In genomic region chr5:1656271-1656975, GRCh38 we compare ENCODE assay signal across 21 cellular contexts.
DNase-seq lines count a peak whose midpoint lies in the region; FAIRE-seq and TF ChIP-seq lines count a peak whose summit lies in the region.
"Had no signal": no experiment of that assay in that cellular context is flagged by ENCODE, and none has a peak within 500 bp of the region (broad histone marks: within the 10 kb centered on the region; RNA-seq: fewer than 3 reads in every experiment).

No MANE protein-coding gene starts in this region.

- no peak overlapping the region for H3K4me3 Mint-ChIP-seq in activated naive CD4-positive, alpha-beta T cell treated with anti-CD3 and anti-CD28 coated beads, Interleukin-2, amount 10 ng/mL, durations not matched to agents 7 days and 5 days
- no peak overlapping the region for H3K4me3 Mint-ChIP-seq in H9
- no peak overlapping the region for H3K4me3 Mint-ChIP-seq in endodermal cell

- H2AK5ac ChIP-seq in H9 (ENCODE audit: insufficient read length, low read length) = no peak overlapping the region

- H3K4me3 ChIP-seq in endodermal cell (ENCODE audit: low read length) = no peak overlapping the region
- no peak overlapping the region for H3K4me3 ChIP-seq in osteoblast (ENCODE audit: insufficient read depth, low read length)
- no peak overlapping the region for H3K4me3 ChIP-seq in smooth muscle cell
- H3K4me3 ChIP-seq: HAP-1 had no signal

- no peaks in the 10 kb centered on the region for H3K36me3 ChIP-seq in endodermal cell (ENCODE audit: control insufficient read depth, insufficient read depth, low read length)
- H3K36me3 ChIP-seq in osteoblast (ENCODE audit: insufficient read depth, low read length) = no peaks in the 10 kb centered on the region
- H3K36me3 ChIP-seq in smooth muscle cell (ENCODE audit: low read depth) = no peaks in the 10 kb centered on the region
- H3K36me3 ChIP-seq: HAP-1 had no signal

- H3K36me3 Mint-ChIP-seq in activated naive CD4-positive, alpha-beta T cell treated with anti-CD3 and anti-CD28 coated beads, Interleukin-2, amount 10 ng/mL, durations not matched to agents 7 days and 5 days = no peaks in the 10 kb centered on the region
- H3K36me3 Mint-ChIP-seq in H9 (ENCODE audit: insufficient read depth in 1 of 3, low read depth in 3 of 3) = no peaks in the 10 kb centered on the region
- no peaks in the 10 kb centered on the region for H3K36me3 Mint-ChIP-seq in endodermal cell (ENCODE audit: low read depth)
- H3K36me3 Mint-ChIP-seq: CD14-positive monocyte had no signal

- H3K79me1 ChIP-seq in H9 (ENCODE audit: insufficient read depth, low read depth, low read length, poor library complexity, severe bottlenecking) = no peaks in the 10 kb centered on the region

- H3K79me2 ChIP-seq in H9 (ENCODE audit: insufficient read depth, low read length) (no peaks in the 10 kb centered on the region), osteoblast (ENCODE audit: insufficient read depth, low read length) (no peaks in the 10 kb centered on the region), smooth muscle cell (ENCODE audit: low read depth) (no peaks in the 10 kb centered on the region)

- TF ChIP-seq POLR2A in H54 (IDR thresholded peaks at IDR 0.05; ENCODE audit: low read depth, low read length) = no peak

- H3K9me3 ChIP-seq in H9 (ENCODE audit: control insufficient read depth, low read depth, low read length) (no peaks in the 10 kb centered on the region), endodermal cell (ENCODE audit: control insufficient read depth, low read length) (no peaks in the 10 kb centered on the region), osteoblast (ENCODE audit: low read depth, low read length) (no peaks in the 10 kb centered on the region), smooth muscle cell (replicated peaks; ENCODE audit: low read depth) (no peaks in the 10 kb centered on the region)
- H3K9me3 ChIP-seq: HAP-1 had no signal

- CTCF ChIA-PET in activated naive CD4-positive, alpha-beta T cell treated with anti-CD3 and anti-CD28 coated beads, Interleukin-2, amount 10 ng/mL, durations not matched to agents 7 days and 5 days (lab: Charles Lee) = no interaction called here

- no peak overlapping the region for H4K91ac ChIP-seq in H9 (ENCODE audit: insufficient read length, low read depth, low read length)

- no peaks in the 10 kb centered on the region for H4K20me1 ChIP-seq in H9 (ENCODE audit: control insufficient read depth, insufficient read depth, insufficient read length)
- H4K20me1 ChIP-seq in osteoblast (ENCODE audit: insufficient read depth, low read length) = no peaks in the 10 kb centered on the region
- no peaks in the 10 kb centered on the region for H4K20me1 ChIP-seq in smooth muscle cell (ENCODE audit: low read depth)

- no peak overlapping the region for H3K18ac ChIP-seq in H9 (ENCODE audit: insufficient read length, low read depth, low read length)

- peaks cover 8% of the 10 kb centered on the region for H3K4me1 Mint-ChIP-seq in activated naive CD4-positive, alpha-beta T cell treated with anti-CD3 and anti-CD28 coated beads, Interleukin-2, amount 10 ng/mL, durations not matched to agents 7 days and 5 days
- peaks cover 10% of the 10 kb centered on the region in 2 experiments for H3K4me1 Mint-ChIP-seq in H9
- H3K4me1 Mint-ChIP-seq in endodermal cell = no peaks in the 10 kb centered on the region

- no peak overlapping the region for H3K56ac ChIP-seq in H9 (ENCODE audit: insufficient read length, low read depth, low read length)

- H4K5ac ChIP-seq in H9 (ENCODE audit: insufficient read length, low read depth, low read length) = no peak overlapping the region

- no CpG with 5 or more reads among the region's 17 CpGs for WGBS in H9 (ENCODE audit: extremely low coverage, insufficient read length, low lambda C conversion rate)
- WGBS in endodermal cell (ENCODE audit: insufficient coverage in 1 of 2, insufficient read length in 1 of 2), 2 experiments = 93 to 96% methylated on average over 7 to 17 of the region's 17 CpGs
- WGBS in smooth muscle cell (ENCODE audit: low lambda C conversion rate) = 93% methylated on average over 16 of the region's 17 CpGs

- TF ChIP-seq CTCF in H9 (conservative IDR thresholded peaks at IDR 0.05) (no peak), endodermal cell (conservative IDR thresholded peaks at IDR 0.05) (no peak), osteoblast (IDR thresholded peaks at IDR 0.05; ENCODE audit: extremely low read depth, low read depth, low read length) (no peak), smooth muscle cell (IDR thresholded peaks at IDR 0.05; ENCODE audit: borderline replicate concordance, insufficient read depth, poor library complexity, severe bottlenecking) (no peak)

- H3K27me3 ChIP-seq in H9 (ENCODE audit: insufficient read depth, low read length) (no peaks in the 10 kb centered on the region; the same call in 1 of the 2 replicates), endodermal cell (ENCODE audit: control insufficient read depth, insufficient read depth, low read length, poor library complexity, severe bottlenecking) (peaks cover 27% of the 10 kb centered on the region), osteoblast (ENCODE audit: insufficient read depth, low read length) (peaks cover 32% of the 10 kb centered on the region), smooth muscle cell (ENCODE audit: low read depth) (peaks cover 28% of the 10 kb centered on the region)

- no peak overlapping the region for H2BK5ac ChIP-seq in H9 (ENCODE audit: insufficient read length, low read length)

- H3K4me1 ChIP-seq in H9 (ENCODE audit: insufficient read depth, low read length) = no peaks in the 10 kb centered on the region
- peaks cover 4% of the 10 kb centered on the region for H3K4me1 ChIP-seq in endodermal cell (ENCODE audit: control insufficient read depth, insufficient read depth, low read length)
- H3K4me1 ChIP-seq in osteoblast (ENCODE audit: insufficient read depth, low read length) = no peaks in the 10 kb centered on the region
- no peaks in the 10 kb centered on the region for H3K4me1 ChIP-seq in smooth muscle cell (ENCODE audit: low read depth)

- no peak overlapping the region for H2BK15ac ChIP-seq in H9 (ENCODE audit: low read depth, low read length)

- peak; percentile 12 for DNase-seq in activated naive CD4-positive, alpha-beta T cell treated with anti-CD3 and anti-CD28 coated beads, Interleukin-2, amount 10 ng/mL, durations not matched to agents 7 days and 5 days
- DNase-seq in activated naive CD4-positive, alpha-beta T cell treated with anti-CD3 and anti-CD28 coated beads, Interleukin-2, amount 50 U/mL, for 16 hours = no peak
- DNase-seq in H9 (peak; percentile 21), endodermal cell (peak; percentile 31), osteoblast (ENCODE audit: insufficient read length, low spot score, missing footprints) (peak; percentile 64), H54 (ENCODE audit: insufficient read length, low spot score) (no peak), cerebellum (ENCODE audit: low spot score) (no peak), smooth muscle cell (lab: John Stamatoyannopoulos, UW; ENCODE audit: unreplicated experiment) (no peak)
- DNase-seq: EL, GF-D8, KBM-7, NCI-H1092 treated with DMSO at 0.1 percent for 48 hours, NCI-H1436 treated with DMSO at 0.1 percent for 48 hours, NCI-H1930, NCI-H524 treated with DMSO at 0.1 percent for 48 hours, NCI-H82 had no signal

- H3K27ac ChIP-seq in H9 (ENCODE audit: insufficient read length, low read depth, low read length) = no peak overlapping the region
- no peak overlapping the region for H3K27ac ChIP-seq in endodermal cell (ENCODE audit: low read depth, low read length)
- H3K27ac ChIP-seq in osteoblast (ENCODE audit: low read depth, low read length) = no peak overlapping the region
- H3K27ac ChIP-seq in smooth muscle cell (ENCODE audit: low read depth) = no peak overlapping the region

- no peak overlapping the region for H2BK20ac ChIP-seq in H9 (ENCODE audit: low read depth, low read length, poor library complexity, severe bottlenecking)

- no peaks in the 10 kb centered on the region for H3K9me3 Mint-ChIP-seq in activated naive CD4-positive, alpha-beta T cell treated with anti-CD3 and anti-CD28 coated beads, Interleukin-2, amount 10 ng/mL, durations not matched to agents 7 days and 5 days
- H3K9me3 Mint-ChIP-seq in H9 (peaks cover 0 to 2% of the 10 kb centered on the region in 2 experiments; a peak in 1 of 5 replicates), endodermal cell (no peaks in the 10 kb centered on the region)

- H3K27me3 Mint-ChIP-seq in activated naive CD4-positive, alpha-beta T cell treated with anti-CD3 and anti-CD28 coated beads, Interleukin-2, amount 10 ng/mL, durations not matched to agents 7 days and 5 days = peaks cover 72% of the 10 kb centered on the region
- H3K27me3 Mint-ChIP-seq in H9 (ENCODE audit: low read depth) = peaks cover 49% of the 10 kb centered on the region
- peaks cover 26% of the 10 kb centered on the region for H3K27me3 Mint-ChIP-seq in endodermal cell (ENCODE audit: insufficient read depth)

- no peak overlapping the region for H3K23ac ChIP-seq in H9 (ENCODE audit: insufficient read length, low read depth, low read length)

- no peak overlapping the region for H2BK120ac ChIP-seq in H9 (ENCODE audit: low read depth, low read length, poor library complexity, severe bottlenecking)

- no peak overlapping the region for H2AFZ ChIP-seq in H9 (ENCODE audit: low read length)
- H2AFZ ChIP-seq in osteoblast (ENCODE audit: low read length) = no peak overlapping the region
- no peak overlapping the region for H2AFZ ChIP-seq in smooth muscle cell (ENCODE audit: low read depth)

- no peak overlapping the region for H3T11ph ChIP-seq in H9 (ENCODE audit: low read length)

- no peak overlapping the region for H3K14ac ChIP-seq in H9 (ENCODE audit: insufficient read depth, low read length)

- no peak overlapping the region for H4K8ac ChIP-seq in H9 (replicated peaks; ENCODE audit: insufficient read length, low read depth, low read length)

- no peaks in the 10 kb centered on the region for H3K23me2 ChIP-seq in H9 (ENCODE audit: insufficient read length, low read depth, low read length, poor library complexity, severe bottlenecking)

- H3K4me2 ChIP-seq in H9 (ENCODE audit: insufficient read depth, insufficient read length, low read length) (no peak overlapping the region), osteoblast (ENCODE audit: insufficient read depth, low read length) (no peak overlapping the region), smooth muscle cell (no peak overlapping the region)

- no peak for FAIRE-seq in H54 (lab: Jason Lieb, UNC)
- FAIRE-seq: A204.1, D721Med, RCC 7860 had no signal

- H3K27ac Mint-ChIP-seq in activated naive CD4-positive, alpha-beta T cell treated with anti-CD3 and anti-CD28 coated beads, Interleukin-2, amount 10 ng/mL, durations not matched to agents 7 days and 5 days = no peak overlapping the region
- H3K27ac Mint-ChIP-seq in H9 = no peak overlapping the region
- H3K27ac Mint-ChIP-seq in endodermal cell = no peak overlapping the region

- no peak overlapping the region for H3K4ac ChIP-seq in H9 (ENCODE audit: low read depth, low read length)

- no peaks in the 10 kb centered on the region for H3F3A ChIP-seq in smooth muscle cell (ENCODE audit: low read depth)

- H2BK12ac ChIP-seq in H9 (ENCODE audit: insufficient read length, low read depth, low read length) = no peak overlapping the region

- H3K9ac ChIP-seq in H9 (ENCODE audit: extremely low read depth, insufficient read length, low read length) (no peak overlapping the region), endodermal cell (ENCODE audit: extremely low read depth, low read length, poor library complexity, severe bottlenecking) (no peak overlapping the region), smooth muscle cell (ENCODE audit: low read depth) (no peak overlapping the region)

Comparison
In these comparisons a context has a peak if more than half of its experiments do, and no peak if none do; other contexts are left out.
1. DNase-seq: peak in activated naive CD4-positive, alpha-beta T cell treated with anti-CD3 and anti-CD28 coated beads, Interleukin-2, amount 10 ng/mL, durations not matched to agents 7 days and 5 days (single experiment), H9 (single experiment), endodermal cell (single experiment) and osteoblast (single experiment); none in activated naive CD4-positive, alpha-beta T cell treated with anti-CD3 and anti-CD28 coated beads, Interleukin-2, amount 50 U/mL, for 16 hours (single experiment), H54 (single experiment), cerebellum (single experiment) and smooth muscle cell (single experiment).